Comparison of ENCODE assay signal across 8 cellular contexts in genomic region chr16:46883690-46884512, GRCh38. TPM values are rescaled to one million over a fixed set of nuclear protein-coding genes. Genes with fewer than 3 reads are reported as not detected.
DNase-seq lines count a peak whose midpoint lies in the region; TF ChIP-seq lines count a peak whose summit lies in the region.

GPT2 (plus strand) TSS chr16:46884362; CDS start chr16:46884716, 354 bp downstream.

- H3K9me3 ChIP-seq in ES-I3 (ENCODE audit: control insufficient read depth, insufficient read depth, low read length), result no peaks in the 10 kb centered on the region

- peak within 1 kb of the TSS; percentile 99 for H3K9ac ChIP-seq in ES-I3 (ENCODE audit: low read depth, low read length)

- TF ChIP-seq POLR2A in Raji (IDR thresholded peaks at IDR 0.05; ENCODE audit: insufficient read depth, low read depth, low read length), result peak; percentile 87

- H3K36me3 ChIP-seq in ES-I3 (ENCODE audit: insufficient read depth, low read length), result peaks cover 6% of the 10 kb centered on the region; the same call in 1 of the 2 replicates

- H3K4me3 Mint-ChIP-seq in nephron progenitor cell, result peak within 1 kb of the TSS; percentile 92
- peak within 1 kb of the TSS; percentile 88 for H3K4me3 Mint-ChIP-seq in stimulated activated naive CD8-positive, alpha-beta T cell treated with anti-CD3 and anti-CD28 coated beads, Interleukin-15, Interleukin-2, amounts not matched to agents 100 ng/mL and 50 ng/mL, for 24 hours

- peak; percentile 96 for DNase-seq in H4 (ENCODE audit: low spot score)
- DNase-seq in LNCaP clone FGC (ENCODE audit: low read depth), result peak; percentile 91
- peak; percentile 56 for DNase-seq in activated gamma-delta T cell (lab: John Stamatoyannopoulos, UW)
- DNase-seq in fibroblast of the conjunctiva (ENCODE audit: low read depth), result peak; percentile 93
- peak; percentile 98 for DNase-seq in nephron progenitor cell

- no peaks in the 10 kb centered on the region for H3K9me3 Mint-ChIP-seq in nephron progenitor cell
- H3K9me3 Mint-ChIP-seq in stimulated activated naive CD8-positive, alpha-beta T cell treated with anti-CD3 and anti-CD28 coated beads, Interleukin-15, Interleukin-2, amounts not matched to agents 100 ng/mL and 50 ng/mL, for 24 hours, result no peaks in the 10 kb centered on the region

- peak within 1 kb of the TSS; percentile 94 for H3K27ac Mint-ChIP-seq in nephron progenitor cell
- H3K27ac Mint-ChIP-seq in stimulated activated naive CD8-positive, alpha-beta T cell treated with anti-CD3 and anti-CD28 coated beads, Interleukin-15, Interleukin-2, amounts not matched to agents 100 ng/mL and 50 ng/mL, for 24 hours, result peak within 1 kb of the TSS; percentile 88

- peaks cover 50% of the 10 kb centered on the region for H3K4me1 Mint-ChIP-seq in nephron progenitor cell
- peaks cover 23% of the 10 kb centered on the region for H3K4me1 Mint-ChIP-seq in stimulated activated naive CD8-positive, alpha-beta T cell treated with anti-CD3 and anti-CD28 coated beads, Interleukin-15, Interleukin-2, amounts not matched to agents 100 ng/mL and 50 ng/mL, for 24 hours (ENCODE audit: low read depth)

- peaks cover 41% of the 10 kb centered on the region for H3K4me1 ChIP-seq in ES-I3 (ENCODE audit: insufficient read depth, low read length)

- H3K36me3 Mint-ChIP-seq in nephron progenitor cell (ENCODE audit: low read depth), result peaks cover 5% of the 10 kb centered on the region
- peaks cover 5% of the 10 kb centered on the region for H3K36me3 Mint-ChIP-seq in stimulated activated naive CD8-positive, alpha-beta T cell treated with anti-CD3 and anti-CD28 coated beads, Interleukin-15, Interleukin-2, amounts not matched to agents 100 ng/mL and 50 ng/mL, for 24 hours (ENCODE audit: low read depth)

- H3K27me3 Mint-ChIP-seq in nephron progenitor cell (ENCODE audit: low read depth, poor library complexity), result peaks cover 37% of the 10 kb centered on the region
- peaks cover 18% of the 10 kb centered on the region for H3K27me3 Mint-ChIP-seq in stimulated activated naive CD8-positive, alpha-beta T cell treated with anti-CD3 and anti-CD28 coated beads, Interleukin-15, Interleukin-2, amounts not matched to agents 100 ng/mL and 50 ng/mL, for 24 hours

- TF ChIP-seq CTCF in LNCaP clone FGC (IDR thresholded peaks at IDR 0.05; ENCODE audit: control insufficient read depth, extremely low read depth, insufficient read depth), result no peak
- TF ChIP-seq CTCF in nephron progenitor cell (IDR thresholded peaks at IDR 0.05), result no peak

- H3K4me3 ChIP-seq in LNCaP clone FGC (ENCODE audit: low read depth, low read length), result peak within 1 kb of the TSS; percentile 84

RNA-seq across cellular contexts. Expression of gene GPT2, which starts in this region (rescaled TPM):
- 24.1 and 35.2 TPM in 2 replicates for total RNA-seq in H4 (2014; rRNA removed; shearing (Covaris generic))

Comparison
In these comparisons a context has a peak if more than half of its experiments do, and no peak if none do; other contexts are left out.
1. Peak in every context shown above with its lines: DNase-seq and H3K4me3 ChIP-seq.